Comparison of ENCODE assay signal across 18 cellular contexts in genomic region chr4:69546121-69546520, GRCh38. TPM values are rescaled to one million over a fixed set of nuclear protein-coding genes. Genes with fewer than 3 reads are reported as not detected.
DNase-seq lines count a peak whose midpoint lies in the region; ATAC-seq, FAIRE-seq and TF ChIP-seq lines count a peak whose summit lies in the region.
"Had no signal": no experiment of that assay in that cellular context is flagged by ENCODE, and none has a peak within 500 bp of the region (broad histone marks: within the 10 kb centered on the region; RNA-seq: fewer than 3 reads in every experiment).

No MANE protein-coding gene starts in this region.

- no peaks in the 10 kb centered on the region for H3K36me3 Mint-ChIP-seq in activated T-cell treated with anti-CD3 and anti-CD28 coated beads, Interleukin-2, amount 50 U/mL, for 4 hours (ENCODE audit: insufficient read depth)
- H3K36me3 Mint-ChIP-seq: activated naive CD4-positive, alpha-beta T cell treated with anti-CD3 and anti-CD28 coated beads, Interleukin-2, amount 50 U/mL, for 72 hours; neural progenitor cell; stimulated activated naive B cell treated with anti-CD40 and anti-IgM and Interleukin-4, amounts not matched to agents 10 μg/mL and 1 μg/mL and 100 μg/mL, for 72 hours had no signal

- TF ChIP-seq EP300 in K562 (IDR thresholded peaks at IDR 0.05; ENCODE audit: low read length) (no peak), HepG2 (IDR thresholded peaks at IDR 0.05; ENCODE audit: low read depth in 2 of 2, low read length in 2 of 2) (no peak), HepG2 (CRISPR knock-in tag; IDR thresholded peaks at IDR 0.05; ENCODE audit: borderline replicate concordance) (no peak)

- no peaks in the 10 kb centered on the region for H3K79me2 ChIP-seq in K562 (ENCODE audit: control insufficient read depth, insufficient read depth, low read length)
- H3K79me2 ChIP-seq in HepG2 (ENCODE audit: insufficient read depth, low read length), result no peaks in the 10 kb centered on the region

- no peaks in the 10 kb centered on the region for H3K27me3 ChIP-seq in K562 (ENCODE audit: control insufficient read depth in 2 of 2, insufficient read depth in 2 of 2, low read length in 2 of 2)
- H3K27me3 ChIP-seq in HepG2 (ENCODE audit: control insufficient read depth in 1 of 2, insufficient read depth in 2 of 2, low read length in 2 of 2), result no peaks in the 10 kb centered on the region
- no peaks in the 10 kb centered on the region for H3K27me3 ChIP-seq in testis
- no peaks in the 10 kb centered on the region for H3K27me3 ChIP-seq in thyroid gland
- H3K27me3 ChIP-seq: heart left ventricle, neural progenitor cell had no signal

- no peak for ATAC-seq in K562
- peak; percentile 30; the same call in 1 of the 3 replicates for ATAC-seq in HepG2
- no peak for ATAC-seq in activated T-cell treated with anti-CD3 and anti-CD28 coated beads, Interleukin-2, amount 50 U/mL, for 4 hours
- ATAC-seq: activated CD4-positive, alpha-beta T cell treated with anti-CD3 and anti-CD28 coated beads for 36 hours; activated naive CD4-positive, alpha-beta T cell treated with anti-CD3 and anti-CD28 coated beads, Interleukin-2, amount 50 U/mL, for 72 hours; heart left ventricle; left colon; stimulated activated naive B cell treated with anti-CD40 and anti-IgM and Interleukin-4, amounts not matched to agents 10 μg/mL and 1 μg/mL and 100 μg/mL, for 72 hours had no signal

- H4K20me1 ChIP-seq in K562 (replicated peaks; ENCODE audit: control insufficient read depth, insufficient read depth, low read length) (no peaks in the 10 kb centered on the region), HepG2 (ENCODE audit: insufficient read depth, low read length) (no peaks in the 10 kb centered on the region)

- H3K27me3 Mint-ChIP-seq in activated T-cell treated with anti-CD3 and anti-CD28 coated beads, Interleukin-2, amount 50 U/mL, for 4 hours (ENCODE audit: low read depth), result no peaks in the 10 kb centered on the region
- H3K27me3 Mint-ChIP-seq: activated CD4-positive, alpha-beta T cell treated with anti-CD3 and anti-CD28 coated beads for 36 hours; central memory CD8-positive, alpha-beta T cell; stimulated activated naive B cell treated with anti-CD40 and anti-IgM and Interleukin-4, amounts not matched to agents 10 μg/mL and 1 μg/mL and 100 μg/mL, for 72 hours had no signal

- TF ChIP-seq POLR2A in K562 (conservative IDR thresholded peaks at IDR 0.05), result no peak
- no peak for TF ChIP-seq POLR2A in HepG2 (IDR thresholded peaks at IDR 0.05; ENCODE audit: insufficient read depth in 1 of 2, low read depth in 2 of 2, low read length in 2 of 2)
- no peak for TF ChIP-seq POLR2A in testis (IDR thresholded peaks at IDR 0.05)
- no peak for TF ChIP-seq POLR2A in thyroid gland (IDR thresholded peaks at IDR 0.05)

- H3K9me3 ChIP-seq in K562 (replicated peaks; ENCODE audit: control insufficient read depth, insufficient read depth, low read depth, low read length) (no peaks in the 10 kb centered on the region), HepG2 (ENCODE audit: low read length) (no peaks in the 10 kb centered on the region), testis (no peaks in the 10 kb centered on the region), thyroid gland (no peaks in the 10 kb centered on the region)
- H3K9me3 ChIP-seq: heart left ventricle had no signal

- no peaks in the 10 kb centered on the region for H3K4me1 ChIP-seq in K562 (replicated peaks in 1 of 2; ENCODE audit: control insufficient read depth in 2 of 2, insufficient read depth in 2 of 2, low read length in 2 of 2)
- peaks cover 34% of the 10 kb centered on the region for H3K4me1 ChIP-seq in HepG2 (ENCODE audit: insufficient read depth, low read length)
- no peaks in the 10 kb centered on the region for H3K4me1 ChIP-seq in testis
- no peaks in the 10 kb centered on the region for H3K4me1 ChIP-seq in thyroid gland
- H3K4me1 ChIP-seq: heart left ventricle, neural progenitor cell had no signal

- no peak for TF ChIP-seq RAD21 in K562 (CRISPR knock-in tag; conservative IDR thresholded peaks at IDR 0.05 in 1 of 2, IDR thresholded peaks at IDR 0.05 in 1 of 2)
- no peak for TF ChIP-seq RAD21 in HepG2 (CRISPR knock-in tag; IDR thresholded peaks at IDR 0.05)

- DNase-seq in COLO829 (ENCODE audit: low spot score), result peak; percentile 21
- DNase-seq in NOMO-1 (lab: John Stamatoyannopoulos, UW; ENCODE audit: unreplicated experiment in 2 of 2), result peak; percentile 33 to 71
- DNase-seq in K562 (ENCODE audit: extremely low read depth in 1 of 4, low spot score in 3 of 4), result peak in 1 of 4 experiments; percentile 5
- no peak for DNase-seq in HepG2 (ENCODE audit: low spot score)
- DNase-seq in testis, result no peak
- no peak for DNase-seq in NCI-H2171 (lab: John Stamatoyannopoulos, UW)
- no peak for DNase-seq in thyroid gland
- DNase-seq in activated T-cell treated with anti-CD3 and anti-CD28 coated beads, Interleukin-2, amount 50 U/mL, for 4 hours, result no peak
- DNase-seq: activated CD4-positive, alpha-beta T cell treated with anti-CD3 and anti-CD28 coated beads for 36 hours; heart left ventricle; left colon; NCI-H1105; NCI-H446 treated with DMSO at 0.1 percent for 48 hours; stimulated activated naive B cell treated with anti-CD40 and anti-IgM and Interleukin-4, amounts not matched to agents 10 μg/mL and 1 μg/mL and 100 μg/mL, for 72 hours had no signal

- POLR2A ChIA-PET in K562 (lab: Yijun Ruan, JAX), result no interaction called here
- POLR2A ChIA-PET in HepG2 (lab: Yijun Ruan, JAX), result no interaction called here

- no peaks in the 10 kb centered on the region for H3K9me3 Mint-ChIP-seq in activated T-cell treated with anti-CD3 and anti-CD28 coated beads, Interleukin-2, amount 50 U/mL, for 4 hours
- H3K9me3 Mint-ChIP-seq: neural progenitor cell had no signal

- H3K9me1 ChIP-seq in K562 (ENCODE audit: control insufficient read depth, insufficient read depth, low read length), result no peaks in the 10 kb centered on the region

- H2AFZ ChIP-seq in K562 (ENCODE audit: low read depth, low read length) (no peak overlapping the region), HepG2 (ENCODE audit: low read length) (no peak overlapping the region)
- H2AFZ ChIP-seq: neural progenitor cell had no signal

- H3K9ac ChIP-seq in K562 (ENCODE audit: insufficient read depth in 1 of 2, low read depth in 2 of 2, low read length in 2 of 2), result no peak overlapping the region
- no peak overlapping the region for H3K9ac ChIP-seq in HepG2 (ENCODE audit: insufficient read depth, low read depth, low read length)
- H3K9ac ChIP-seq: neural progenitor cell had no signal

- CTCF ChIA-PET in K562 (lab: Yijun Ruan, JAX; ENCODE audit: low intra/inter-chr PET ratio), result no interaction called here
- CTCF ChIA-PET in HepG2 (lab: Yijun Ruan, JAX; ENCODE audit: low intra/inter-chr PET ratio, low total read pairs), result no interaction called here

- H3K27ac ChIP-seq in K562 (ENCODE audit: extremely low read depth, low read depth, low read length), result no peak overlapping the region
- no peak overlapping the region for H3K27ac ChIP-seq in HepG2 (ENCODE audit: extremely low read length, insufficient read depth, low read length)
- no peak overlapping the region for H3K27ac ChIP-seq in testis
- H3K27ac ChIP-seq in thyroid gland, result no peak overlapping the region
- H3K27ac ChIP-seq: heart left ventricle, neural progenitor cell had no signal

- intact Hi-C loops in K562 (cut with micrococcal nuclease) (no loop called here), HepG2 (cut with micrococcal nuclease; ENCODE audit: unreplicated experiment) (no loop called here), testis (cut with DNase I; ENCODE audit: low total_unique reads) (no loop called here), thyroid gland (cut with DNase I) (no loop called here)

- in situ Hi-C loops in K562 (cut with MboI) (no loop called here), HepG2 (cut with HindIII; ENCODE audit: extremely low pct_ligation_motif_present, low pct_unique_long_range_greater_than_20kb) (no loop called here)

- H3K4me3 ChIP-seq in K562 (no peak overlapping the region), HepG2 (replicated peaks in 1 of 3; ENCODE audit: insufficient read depth in 1 of 3, low read depth in 2 of 3, low read length in 3 of 3) (no peak overlapping the region), testis (no peak overlapping the region), thyroid gland (replicated peaks in 1 of 3) (no peak overlapping the region)
- H3K4me3 ChIP-seq: heart left ventricle, neural progenitor cell had no signal

- no peak for TF ChIP-seq CTCF in K562 (IDR thresholded peaks at IDR 0.05 in 2 of 3, conservative IDR thresholded peaks at IDR 0.05 in 1 of 3; ENCODE audit: insufficient read depth in 2 of 3, low read depth in 1 of 3, low read length in 3 of 3)
- TF ChIP-seq CTCF in HepG2 (CRISPR knock-in tag; IDR thresholded peaks at IDR 0.05), result no peak
- no peak for TF ChIP-seq CTCF in testis (IDR thresholded peaks at IDR 0.05)
- TF ChIP-seq CTCF in thyroid gland (IDR thresholded peaks at IDR 0.05), result no peak

- WGBS in K562 (ENCODE audit: insufficient coverage, low coverage, missing lambda C conversion rate), result 3% methylated on average over 5 of the region's 5 CpGs
- WGBS in HepG2 (ENCODE audit: low lambda C conversion rate), result 7% methylated on average over 5 of the region's 5 CpGs
- 52 to 59% methylated on average over 5 of the region's 5 CpGs for WGBS in testis, 2 donors
- 43 to 61% methylated on average over 5 of the region's 5 CpGs for WGBS in thyroid gland, 2 donors

- BruUV-seq in K562 (replicated peaks; lab: Mats Ljungman, UMichigan), result no TSS peak
- BruUV-seq in HepG2 (replicated peaks; lab: Mats Ljungman, UMichigan), result no TSS peak

- H3K36me3 ChIP-seq in K562 (ENCODE audit: control insufficient read depth, insufficient read depth, low read length) (no peaks in the 10 kb centered on the region), HepG2 (replicated peaks in 1 of 2; ENCODE audit: control insufficient read depth in 1 of 2, insufficient read depth in 2 of 2, low read length in 2 of 2) (no peaks in the 10 kb centered on the region), testis (ENCODE audit: low read depth, missing control alignments) (no peaks in the 10 kb centered on the region), thyroid gland (no peaks in the 10 kb centered on the region)
- H3K36me3 ChIP-seq: heart left ventricle, neural progenitor cell had no signal

- no peak overlapping the region for H3K4me3 Mint-ChIP-seq in activated T-cell treated with anti-CD3 and anti-CD28 coated beads, Interleukin-2, amount 50 U/mL, for 4 hours
- H3K4me3 Mint-ChIP-seq: activated CD4-positive, alpha-beta T cell treated with anti-CD3 and anti-CD28 coated beads for 36 hours; central memory CD8-positive, alpha-beta T cell; neural progenitor cell; stimulated activated naive B cell treated with anti-CD40 and anti-IgM and Interleukin-4, amounts not matched to agents 10 μg/mL and 1 μg/mL and 100 μg/mL, for 72 hours had no signal

- H3K4me1 Mint-ChIP-seq in activated T-cell treated with anti-CD3 and anti-CD28 coated beads, Interleukin-2, amount 50 U/mL, for 4 hours (ENCODE audit: low read depth), result no peaks in the 10 kb centered on the region
- H3K4me1 Mint-ChIP-seq: activated CD4-positive, alpha-beta T cell treated with anti-CD3 and anti-CD28 coated beads for 36 hours; central memory CD8-positive, alpha-beta T cell; stimulated activated naive B cell treated with anti-CD40 and anti-IgM and Interleukin-4, amounts not matched to agents 10 μg/mL and 1 μg/mL and 100 μg/mL, for 72 hours had no signal

- FAIRE-seq in K562 (lab: Jason Lieb, UNC) (no peak), HepG2 (lab: Jason Lieb, UNC) (no peak)
- FAIRE-seq: GM18507 had no signal

- H3K4me2 ChIP-seq in K562 (ENCODE audit: insufficient read depth, low read length), result no peak overlapping the region
- H3K4me2 ChIP-seq in HepG2 (ENCODE audit: low read depth, low read length), result no peak overlapping the region
- H3K4me2 ChIP-seq: neural progenitor cell had no signal

RNA-seq across cellular contexts. Expression of gene UGT2B4, which starts 50.4 kb away (rescaled TPM):
- total RNA-seq in K562 (2011; cell fraction: chromatin; rRNA removed; ENCODE audit: low replicate concordance), result not detected in 2 replicates
- not detected in 2 replicates for total RNA-seq in K562 (2011; cell fraction: nucleolus; rRNA removed)
- not detected in 2 replicates for total RNA-seq in K562 (2011; cell fraction: nucleoplasm; rRNA removed)
- not detected in 2 replicates for total RNA-seq in K562 (2014; rRNA removed)
- total RNA-seq in K562 (2014; rRNA removed; fragmentation: Illumina TruSeq; extraction: Trizol), result not detected in 2 replicates
- not detected in 2 replicates for total RNA-seq in K562 (2015; rRNA removed; fragmentation: Illumina TruSeq; extraction: Trizol)
- 0.22 TPM in 1 of 2 replicates, not detected in the other for total RNA-seq in K562 (2021)
- polyA plus RNA-seq in K562 (2011; rRNA removed), result not detected in 2 replicates
- polyA plus RNA-seq in K562 (2011; cell fraction: cytosol; rRNA removed), result not detected in 2 replicates
- polyA plus RNA-seq in K562 (2011; cell fraction: nucleus; rRNA removed), result not detected in 2 replicates
- not detected in 2 replicates for polyA plus RNA-seq in K562 (2012)
- not detected in 2 replicates for polyA plus RNA-seq in K562 (2014; fragmentation: Illumina TruSeq; extraction: Trizol)
- polyA plus RNA-seq in K562 (2014; fragmentation: Nextera tagmentation; extraction: Ambion mirVana), result not detected
- polyA plus RNA-seq in K562 (2014; rRNA removed), result not detected in 2 replicates
- not detected in 2 replicates for polyA minus RNA-seq in K562 (2011; rRNA and poly(A)+ RNA removed)
- polyA minus RNA-seq in K562 (2011; cell fraction: cytosol; rRNA and poly(A)+ RNA removed), result not detected in 2 replicates
- not detected in 2 replicates for polyA minus RNA-seq in K562 (2011; cell fraction: nucleus; rRNA and poly(A)+ RNA removed)
- total RNA-seq in HepG2 (2016; rRNA removed; fragmentation: Illumina TruSeq; extraction: Trizol), result 9.3 and 14.2 TPM in 2 replicates
- total RNA-seq in HepG2 (2016; cell fraction: cytosol; rRNA removed; fragmentation: Illumina TruSeq; extraction: Trizol; ENCODE audit: low read depth), result 0.88 and 1.0 TPM in 2 replicates
- total RNA-seq in HepG2 (2016; cell fraction: insoluble cytoplasmic fraction; rRNA removed; fragmentation: Illumina TruSeq; extraction: Trizol), result 8.7 and 13.6 TPM in 2 replicates
- 2.7 and 2.8 TPM in 2 replicates for total RNA-seq in HepG2 (2016; cell fraction: membrane; rRNA removed; fragmentation: Illumina TruSeq; extraction: Trizol)
- total RNA-seq in HepG2 (2016; cell fraction: nucleus; rRNA removed; fragmentation: Illumina TruSeq; extraction: Trizol), result 11.5 TPM in 2 replicates
- 5.0 and 14.1 TPM in 2 replicates for polyA plus RNA-seq in HepG2 (2011; rRNA removed)
- 2.0 and 12.3 TPM in 2 replicates for polyA plus RNA-seq in HepG2 (2011; cell fraction: cytosol; rRNA removed)
- polyA plus RNA-seq in HepG2 (2011; cell fraction: nucleus; rRNA removed), result 1.1 and 4.2 TPM in 2 replicates
- 9.5 and 16.5 TPM in 2 replicates for polyA plus RNA-seq in HepG2 (2012)
- 0.87 and 1.3 TPM in 2 replicates for polyA plus RNA-seq in HepG2 (2016; cell fraction: cytosol; fragmentation: Illumina TruSeq; extraction: Trizol; ENCODE audit: low read depth)
- 7.2 and 7.4 TPM in 2 replicates for polyA plus RNA-seq in HepG2 (2016; cell fraction: insoluble cytoplasmic fraction; fragmentation: Illumina TruSeq; extraction: Trizol; ENCODE audit: low read depth)
- 1.5 and 1.6 TPM in 2 replicates for polyA plus RNA-seq in HepG2 (2016; cell fraction: membrane; fragmentation: Illumina TruSeq; extraction: Trizol; ENCODE audit: low read depth)
- polyA plus RNA-seq in HepG2 (2016; cell fraction: nucleus; fragmentation: Illumina TruSeq; extraction: Trizol; ENCODE audit: insufficient read depth, low read depth), result 12.0 and 12.1 TPM in 2 replicates
- 1.2 TPM in 1 of 2 replicates, not detected in the other for polyA minus RNA-seq in HepG2 (2011; rRNA and poly(A)+ RNA removed; ENCODE audit: low replicate concordance)
- 3.2 and 19.0 TPM in 2 replicates for polyA minus RNA-seq in HepG2 (2011; cell fraction: cytosol; rRNA and poly(A)+ RNA removed)
- polyA minus RNA-seq in HepG2 (2011; cell fraction: nucleus; rRNA and poly(A)+ RNA removed), result 6.8 and 22.0 TPM in 2 replicates
- total RNA-seq in testis, result not detected
- not detected for polyA plus RNA-seq in testis (ENCODE audit: insufficient read depth, low read depth, low replicate concordance)
- not detected for total RNA-seq in thyroid gland
- total RNA-seq in activated T-cell treated with anti-CD3 and anti-CD28 coated beads, Interleukin-2, amount 50 U/mL, for 4 hours, result under 1 TPM in 1 of 3 donors, not detected in 2; 0.19 TPM
- total RNA-seq: activated CD4-positive, alpha-beta T cell treated with anti-CD3 and anti-CD28 coated beads for 36 hours; activated naive CD4-positive, alpha-beta T cell treated with anti-CD3 and anti-CD28 coated beads, Interleukin-2, amount 50 U/mL, for 72 hours; left colon had no signal

Comparison
In these comparisons a context has a peak if more than half of its experiments do, and no peak if none do; other contexts are left out.
1. DNase-seq: peak in COLO829 (single experiment) and NOMO-1 (2 of 2); none in HepG2 (single experiment), testis (single experiment), NCI-H2171 (single experiment), thyroid gland (0 of 2) and activated T-cell treated with anti-CD3 and anti-CD28 coated beads, Interleukin-2, amount 50 U/mL, for 4 hours (single experiment).